1 cellular context compared by ENCODE assay signal in genomic region chr11:96342971-96343711, GRCh38.
TF ChIP-seq lines count a peak whose summit lies in the region.

TSS of gene MAML2 (minus strand) at chr11:96343195. CDS start at chr11:96341895, 1,300 bp downstream.

TF ChIP-seq in K562, 482 proteins besides CTCF, POLR2A, EP300 and RAD21 (continued from another document and continues in another):
- no peak for TF ChIP-seq RREB1 (CRISPR knock-in tag; IDR thresholded peaks at IDR 0.05)
- TF ChIP-seq STAG1 (CRISPR knock-in tag; IDR thresholded peaks at IDR 0.05; ENCODE audit: borderline replicate concordance), result no peak
- TF ChIP-seq CBFB (CRISPR knock-in tag; IDR thresholded peaks at IDR 0.05), result no peak
- no peak for TF ChIP-seq SMARCC2 (IDR thresholded peaks at IDR 0.05; ENCODE audit: low read depth)
- no peak for TF ChIP-seq ZNF764 (CRISPR knock-in tag; IDR thresholded peaks at IDR 0.05; ENCODE audit: low read depth)
- no peak for TF ChIP-seq MTF1 (CRISPR knock-in tag; IDR thresholded peaks at IDR 0.05; ENCODE audit: borderline replicate concordance)
- no peak for TF ChIP-seq ZNF589 (CRISPR knock-in tag; IDR thresholded peaks at IDR 0.05; ENCODE audit: low read depth)
- no peak for TF ChIP-seq POLR2B (IDR thresholded peaks at IDR 0.05; ENCODE audit: low read depth, partially characterized antibody)
- TF ChIP-seq TCF15 (CRISPR knock-in tag; IDR thresholded peaks at IDR 0.05), result no peak
- TF ChIP-seq PTBP1 (IDR thresholded peaks at IDR 0.05; ENCODE audit: low read depth, low read length), result no peak
- TF ChIP-seq POLR2AphosphoS5 (IDR thresholded peaks at IDR 0.05; ENCODE audit: control insufficient read depth, insufficient read depth, low read depth, low read length), result peak; percentile 40; the same call in 1 of the 2 replicates
- TF ChIP-seq KLF6 (CRISPR knock-in tag; IDR thresholded peaks at IDR 0.05; ENCODE audit: borderline replicate concordance), result no peak
- TF ChIP-seq ILK (tag; IDR thresholded peaks at IDR 0.05; ENCODE audit: borderline replicate concordance, low read depth), result no peak
- TF ChIP-seq PHF8 (IDR thresholded peaks at IDR 0.05; ENCODE audit: borderline replicate concordance, low read length), result peak; percentile 34; the same call in 1 of the 2 replicates
- TF ChIP-seq, protein P1, sequence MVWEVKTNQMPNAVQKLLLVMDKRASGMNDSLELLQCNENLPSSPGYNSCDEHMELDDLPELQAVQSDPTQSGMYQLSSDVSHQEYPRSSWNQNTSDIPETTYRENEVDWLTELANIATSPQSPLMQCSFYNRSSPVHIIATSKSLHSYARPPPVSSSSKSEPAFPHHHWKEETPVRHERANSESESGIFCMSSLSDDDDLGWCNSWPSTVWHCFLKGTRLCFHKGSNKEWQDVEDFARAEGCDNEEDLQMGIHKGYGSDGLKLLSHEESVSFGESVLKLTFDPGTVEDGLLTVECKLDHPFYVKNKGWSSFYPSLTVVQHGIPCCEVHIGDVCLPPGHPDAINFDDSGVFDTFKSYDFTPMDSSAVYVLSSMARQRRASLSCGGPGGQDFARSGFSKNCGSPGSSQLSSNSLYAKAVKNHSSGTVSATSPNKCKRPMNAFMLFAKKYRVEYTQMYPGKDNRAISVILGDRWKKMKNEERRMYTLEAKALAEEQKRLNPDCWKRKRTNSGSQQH (CRISPR knock-in tag; IDR thresholded peaks at IDR 0.05), result no peak
- TF ChIP-seq, protein P2, sequence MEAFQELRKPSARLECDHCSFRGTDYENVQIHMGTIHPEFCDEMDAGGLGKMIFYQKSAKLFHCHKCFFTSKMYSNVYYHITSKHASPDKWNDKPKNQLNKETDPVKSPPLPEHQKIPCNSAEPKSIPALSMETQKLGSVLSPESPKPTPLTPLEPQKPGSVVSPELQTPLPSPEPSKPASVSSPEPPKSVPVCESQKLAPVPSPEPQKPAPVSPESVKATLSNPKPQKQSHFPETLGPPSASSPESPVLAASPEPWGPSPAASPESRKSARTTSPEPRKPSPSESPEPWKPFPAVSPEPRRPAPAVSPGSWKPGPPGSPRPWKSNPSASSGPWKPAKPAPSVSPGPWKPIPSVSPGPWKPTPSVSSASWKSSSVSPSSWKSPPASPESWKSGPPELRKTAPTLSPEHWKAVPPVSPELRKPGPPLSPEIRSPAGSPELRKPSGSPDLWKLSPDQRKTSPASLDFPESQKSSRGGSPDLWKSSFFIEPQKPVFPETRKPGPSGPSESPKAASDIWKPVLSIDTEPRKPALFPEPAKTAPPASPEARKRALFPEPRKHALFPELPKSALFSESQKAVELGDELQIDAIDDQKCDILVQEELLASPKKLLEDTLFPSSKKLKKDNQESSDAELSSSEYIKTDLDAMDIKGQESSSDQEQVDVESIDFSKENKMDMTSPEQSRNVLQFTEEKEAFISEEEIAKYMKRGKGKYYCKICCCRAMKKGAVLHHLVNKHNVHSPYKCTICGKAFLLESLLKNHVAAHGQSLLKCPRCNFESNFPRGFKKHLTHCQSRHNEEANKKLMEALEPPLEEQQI (IDR thresholded peaks at IDR 0.05), result no peak
- TF ChIP-seq, protein P3, sequence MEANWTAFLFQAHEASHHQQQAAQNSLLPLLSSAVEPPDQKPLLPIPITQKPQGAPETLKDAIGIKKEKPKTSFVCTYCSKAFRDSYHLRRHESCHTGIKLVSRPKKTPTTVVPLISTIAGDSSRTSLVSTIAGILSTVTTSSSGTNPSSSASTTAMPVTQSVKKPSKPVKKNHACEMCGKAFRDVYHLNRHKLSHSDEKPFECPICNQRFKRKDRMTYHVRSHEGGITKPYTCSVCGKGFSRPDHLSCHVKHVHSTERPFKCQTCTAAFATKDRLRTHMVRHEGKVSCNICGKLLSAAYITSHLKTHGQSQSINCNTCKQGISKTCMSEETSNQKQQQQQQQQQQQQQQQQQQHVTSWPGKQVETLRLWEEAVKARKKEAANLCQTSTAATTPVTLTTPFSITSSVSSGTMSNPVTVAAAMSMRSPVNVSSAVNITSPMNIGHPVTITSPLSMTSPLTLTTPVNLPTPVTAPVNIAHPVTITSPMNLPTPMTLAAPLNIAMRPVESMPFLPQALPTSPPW (CRISPR knock-in tag; IDR thresholded peaks at IDR 0.05), result peak; percentile 91
- TF ChIP-seq BDP1 (IDR thresholded peaks at IDR 0.05; ENCODE audit: insufficient read depth, insufficient read length), result no peak
- TF ChIP-seq DPF2 (IDR thresholded peaks at IDR 0.05), result no peak
- no peak for TF ChIP-seq ZNF212 (CRISPR knock-in tag; IDR thresholded peaks at IDR 0.05)
- TF ChIP-seq NFIX (CRISPR knock-in tag; IDR thresholded peaks at IDR 0.05; ENCODE audit: low read depth), result no peak
- no peak for TF ChIP-seq CHD4 (IDR thresholded peaks at IDR 0.05; ENCODE audit: insufficient read depth, insufficient replicate concordance, low read depth, low read length, poor library complexity, severe bottlenecking)
- peak; percentile 58 for TF ChIP-seq HMBOX1 (IDR thresholded peaks at IDR 0.05)
- 0 out of 2 replicates have a peak, but pooled peaks have one; percentile 22 for TF ChIP-seq ETV1 (tag; conservative IDR thresholded peaks at IDR 0.05; ENCODE audit: low read depth)
- TF ChIP-seq JUN (IDR thresholded peaks at IDR 0.05; ENCODE audit: borderline replicate concordance, low read depth, low read length), result 0 out of 2 replicates have a peak, but pooled peaks have one; percentile 47
- TF ChIP-seq JUN (CRISPR knock-in tag; IDR thresholded peaks at IDR 0.05; ENCODE audit: borderline replicate concordance), result no peak
- TF ChIP-seq PML (IDR thresholded peaks at IDR 0.05; ENCODE audit: low read length), result peak; percentile 39; the same call in 1 of the 2 replicates
- TF ChIP-seq ZKSCAN1 (IDR thresholded peaks at IDR 0.05; ENCODE audit: low read depth, low read length), result no peak
- TF ChIP-seq CXXC5 (CRISPR knock-in tag; IDR thresholded peaks at IDR 0.05), result 0 out of 2 replicates have a peak, but pooled peaks have one; percentile 38
- no peak; the same call in 1 of the 2 replicates for TF ChIP-seq SP1 (CRISPR knock-in tag; IDR thresholded peaks at IDR 0.05)
- TF ChIP-seq, protein P4, sequence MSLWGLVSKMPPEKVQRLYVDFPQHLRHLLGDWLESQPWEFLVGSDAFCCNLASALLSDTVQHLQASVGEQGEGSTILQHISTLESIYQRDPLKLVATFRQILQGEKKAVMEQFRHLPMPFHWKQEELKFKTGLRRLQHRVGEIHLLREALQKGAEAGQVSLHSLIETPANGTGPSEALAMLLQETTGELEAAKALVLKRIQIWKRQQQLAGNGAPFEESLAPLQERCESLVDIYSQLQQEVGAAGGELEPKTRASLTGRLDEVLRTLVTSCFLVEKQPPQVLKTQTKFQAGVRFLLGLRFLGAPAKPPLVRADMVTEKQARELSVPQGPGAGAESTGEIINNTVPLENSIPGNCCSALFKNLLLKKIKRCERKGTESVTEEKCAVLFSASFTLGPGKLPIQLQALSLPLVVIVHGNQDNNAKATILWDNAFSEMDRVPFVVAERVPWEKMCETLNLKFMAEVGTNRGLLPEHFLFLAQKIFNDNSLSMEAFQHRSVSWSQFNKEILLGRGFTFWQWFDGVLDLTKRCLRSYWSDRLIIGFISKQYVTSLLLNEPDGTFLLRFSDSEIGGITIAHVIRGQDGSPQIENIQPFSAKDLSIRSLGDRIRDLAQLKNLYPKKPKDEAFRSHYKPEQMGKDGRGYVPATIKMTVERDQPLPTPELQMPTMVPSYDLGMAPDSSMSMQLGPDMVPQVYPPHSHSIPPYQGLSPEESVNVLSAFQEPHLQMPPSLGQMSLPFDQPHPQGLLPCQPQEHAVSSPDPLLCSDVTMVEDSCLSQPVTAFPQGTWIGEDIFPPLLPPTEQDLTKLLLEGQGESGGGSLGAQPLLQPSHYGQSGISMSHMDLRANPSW (CRISPR knock-in tag; IDR thresholded peaks at IDR 0.05), result no peak
- no peak for TF ChIP-seq GTF2F1 (IDR thresholded peaks at IDR 0.05; ENCODE audit: low read depth, low read length)
- peak; percentile 4; the same call in 1 of the 2 replicates for TF ChIP-seq NFIC (IDR thresholded peaks at IDR 0.05)
- no peak for TF ChIP-seq CREB3 (tag; conservative IDR thresholded peaks at IDR 0.05; ENCODE audit: low read depth)
- TF ChIP-seq PHF20 (IDR thresholded peaks at IDR 0.05; ENCODE audit: partially characterized antibody), result no peak
- peak; percentile 74 to 77 for TF ChIP-seq NRF1 (conservative IDR thresholded peaks at IDR 0.05 in 1 of 2, IDR thresholded peaks at IDR 0.05 in 1 of 2)
- TF ChIP-seq CEBPG (CRISPR knock-in tag; IDR thresholded peaks at IDR 0.05), result no peak
- no peak for TF ChIP-seq CEBPG (tag; conservative IDR thresholded peaks at IDR 0.05 in 1 of 2, IDR thresholded peaks at IDR 0.05 in 1 of 2)
- TF ChIP-seq SMC3 (conservative IDR thresholded peaks at IDR 0.05; ENCODE audit: insufficient read depth, low read depth, low read length), result peak; percentile 91
- TF ChIP-seq DACH1 (IDR thresholded peaks at IDR 0.05; ENCODE audit: partially characterized antibody), result no peak
- TF ChIP-seq SNRNP70 (optimal IDR thresholded peaks at IDR 0.05; ENCODE audit: low read depth, low read length), result no peak
- no peak for TF ChIP-seq CBX8 (IDR thresholded peaks at IDR 0.05; ENCODE audit: borderline replicate concordance, extremely low read depth, low read depth, low read length, poor library complexity, severe bottlenecking)
- no peak for TF ChIP-seq ZNF449 (CRISPR knock-in tag; IDR thresholded peaks at IDR 0.05)
